ENCODE assay signal across 19 cellular contexts in genomic region chr5:174309131-174309845, GRCh38.
"Had no signal": no experiment of that assay in that cellular context is flagged by ENCODE, and none has a peak within 500 bp of the region (broad histone marks: within the 10 kb centered on the region; RNA-seq: fewer than 3 reads in every experiment).

No MANE protein-coding gene starts in this region.

- H3K27ac Mint-ChIP-seq: activated CD4-positive, alpha-beta memory T cell treated with anti-CD3 and anti-CD28 coated beads, Interleukin-2, amount 10 ng/mL, durations not matched to agents 7 days and 5 days; activated CD8-positive, alpha-beta memory T cell treated with anti-CD3 and anti-CD28 coated beads, Interleukin-2, amount 10 ng/mL, durations not matched to agents 7 days and 5 days; activated naive CD8-positive, alpha-beta T cell treated with anti-CD3 and anti-CD28 coated beads, Interleukin-2, amount 50 U/mL, for 24 hours; activated T-helper 1 cell treated with anti-CD3 and anti-CD28 coated beads, Interleukin-12 subunit alpha, Interleukin-12 subunit beta, Interleukin-2, Interleukin-4 antibody, amounts not matched to agents 30 ng/mL and 10 ng/mL and 1 ng/mL, durations not matched to agents 14 hours and 24 hours and 36 hours; natural killer cell treated with Interleukin-12 subunit alpha and Interleukin-12 subunit beta and Interleukin-15 and Interleukin-18, amount 100 ng/mL, for 72 hours had no signal

- H3K9me3 Mint-ChIP-seq: activated CD4-positive, alpha-beta memory T cell treated with anti-CD3 and anti-CD28 coated beads, Interleukin-2, amount 10 ng/mL, durations not matched to agents 7 days and 5 days; activated naive CD8-positive, alpha-beta T cell treated with anti-CD3 and anti-CD28 coated beads, Interleukin-2, amount 50 U/mL, for 24 hours; activated T-helper 1 cell treated with anti-CD3 and anti-CD28 coated beads, Interleukin-12 subunit alpha, Interleukin-12 subunit beta, Interleukin-2, Interleukin-4 antibody, amounts not matched to agents 30 ng/mL and 10 ng/mL and 1 ng/mL, durations not matched to agents 14 hours and 24 hours and 36 hours; natural killer cell treated with Interleukin-12 subunit alpha and Interleukin-12 subunit beta and Interleukin-15 and Interleukin-18, amount 100 ng/mL, for 72 hours had no signal

- H3K36me3 Mint-ChIP-seq: activated CD8-positive, alpha-beta memory T cell treated with anti-CD3 and anti-CD28 coated beads, Interleukin-2, amount 10 ng/mL, durations not matched to agents 7 days and 5 days; natural killer cell treated with Interleukin-12 subunit alpha and Interleukin-12 subunit beta and Interleukin-15 and Interleukin-18, amount 100 ng/mL, for 72 hours had no signal

- DNase-seq: activated CD4-positive, alpha-beta memory T cell treated with anti-CD3 and anti-CD28 coated beads, Interleukin-2, amount 10 ng/mL, durations not matched to agents 7 days and 5 days; activated CD4-positive, alpha-beta T cell treated with anti-CD3 and anti-CD28 coated beads for 48 hours; activated CD8-positive, alpha-beta memory T cell treated with anti-CD3 and anti-CD28 coated beads, Interleukin-2, amount 10 ng/mL, durations not matched to agents 7 days and 5 days; activated gamma-delta T cell; activated naive CD4-positive, alpha-beta T cell treated with anti-CD3 and anti-CD28 coated beads, Interleukin-2, amount 50 U/mL, for 16 hours; activated naive CD8-positive, alpha-beta T cell treated with anti-CD3 and anti-CD28 coated beads, Interleukin-2, amount 50 U/mL, for 24 hours; cerebellar nuclear complex; effector CD8-positive, alpha-beta T cell; foreskin keratinocyte; left ventricle myocardium superior; retina; spleen; stimulated activated CD4-positive, alpha-beta T cell treated with anti-CD3 and anti-CD28 coated beads, Interleukin-4, amount 100 ng/mL, for 1 hour; stimulated activated naive CD4-positive, alpha-beta T cell; testis; trophoblast cell had no signal

- H3K4me1 ChIP-seq: foreskin keratinocyte had no signal

- H3K36me3 ChIP-seq: spleen had no signal

- H3K27me3 ChIP-seq: testis had no signal

- H2AFZ ChIP-seq: hepatocyte had no signal

- H3K4me2 ChIP-seq: hepatocyte had no signal

- H3K4me3 Mint-ChIP-seq: activated CD4-positive, alpha-beta memory T cell treated with anti-CD3 and anti-CD28 coated beads, Interleukin-2, amount 10 ng/mL, durations not matched to agents 7 days and 5 days; activated CD8-positive, alpha-beta memory T cell treated with anti-CD3 and anti-CD28 coated beads, Interleukin-2, amount 10 ng/mL, durations not matched to agents 7 days and 5 days; activated naive CD8-positive, alpha-beta T cell treated with anti-CD3 and anti-CD28 coated beads, Interleukin-2, amount 50 U/mL, for 24 hours; activated T-helper 1 cell treated with anti-CD3 and anti-CD28 coated beads, Interleukin-12 subunit alpha, Interleukin-12 subunit beta, Interleukin-2, Interleukin-4 antibody, amounts not matched to agents 30 ng/mL and 10 ng/mL and 1 ng/mL, durations not matched to agents 14 hours and 24 hours and 36 hours; natural killer cell treated with Interleukin-12 subunit alpha and Interleukin-12 subunit beta and Interleukin-15 and Interleukin-18, amount 100 ng/mL, for 72 hours had no signal

- H3K4me3 ChIP-seq: hepatocyte, spleen, testis had no signal

- H3K4me1 Mint-ChIP-seq: activated CD8-positive, alpha-beta memory T cell treated with anti-CD3 and anti-CD28 coated beads, Interleukin-2, amount 10 ng/mL, durations not matched to agents 7 days and 5 days had no signal

- H3K27ac ChIP-seq: foreskin keratinocyte, hepatocyte, spleen, testis had no signal

- H3K79me2 ChIP-seq: hepatocyte had no signal

- ATAC-seq: activated CD8-positive, alpha-beta memory T cell treated with anti-CD3 and anti-CD28 coated beads, Interleukin-2, amount 10 ng/mL, durations not matched to agents 7 days and 5 days; activated naive CD8-positive, alpha-beta T cell treated with anti-CD3 and anti-CD28 coated beads, Interleukin-2, amount 50 U/mL, for 24 hours; foreskin keratinocyte; left ventricle myocardium superior; natural killer cell treated with Interleukin-12 subunit alpha and Interleukin-12 subunit beta and Interleukin-15 and Interleukin-18, amount 100 ng/mL, for 72 hours had no signal

- H3K9me3 ChIP-seq: spleen, testis had no signal
